ENCODE assay signal across 22 cellular contexts in the genomic region with DNA sequence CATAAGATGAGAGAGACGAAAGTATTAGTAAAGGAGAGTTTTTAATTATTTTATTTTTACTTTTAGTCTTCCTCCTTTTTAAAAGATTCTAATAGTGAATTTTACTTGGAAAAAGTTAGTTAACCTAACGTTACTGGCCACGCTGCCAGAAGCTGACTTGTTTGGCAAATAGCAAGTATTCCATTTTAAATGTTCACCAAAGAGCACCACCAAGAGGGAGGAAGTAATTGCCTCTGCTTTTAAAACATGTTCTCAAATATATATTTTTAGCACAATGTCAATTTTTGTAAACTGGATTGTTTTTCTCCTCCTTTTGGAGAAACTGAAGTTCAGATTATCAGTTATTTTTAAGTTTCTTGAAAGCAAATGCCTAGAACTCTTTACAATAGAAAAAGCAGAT.
"Had no signal": no experiment of that assay in that cellular context is flagged by ENCODE, and none has a peak within 500 bp of the region (broad histone marks: within the 10 kb centered on the region; RNA-seq: fewer than 3 reads in every experiment).

No MANE protein-coding gene starts in this region.

- H3K4me3 Mint-ChIP-seq: activated CD4-positive, alpha-beta memory T cell treated with anti-CD3 and anti-CD28 coated beads for 36 hours; activated CD4-positive, alpha-beta T cell treated with anti-CD3 and anti-CD28 coated beads, Interleukin-2, amount 10 ng/mL, durations not matched to agents 7 days and 5 days; activated naive CD8-positive, alpha-beta T cell; activated T-cell treated with anti-CD3 and anti-CD28 coated beads, Interleukin-2, amount 50 U/mL, for 4 hours; T-cell had no signal

- H3K36me3 Mint-ChIP-seq: activated CD4-positive, alpha-beta memory T cell treated with anti-CD3 and anti-CD28 coated beads for 36 hours; activated naive CD8-positive, alpha-beta T cell; T-cell had no signal

- H3K27me3 ChIP-seq: brain microvascular endothelial cell, cardiac muscle cell had no signal

- FAIRE-seq: TTC549 had no signal

- H3K4me3 ChIP-seq: cardiac muscle cell, SK-N-MC had no signal

- H3K27ac Mint-ChIP-seq: activated CD4-positive, alpha-beta memory T cell treated with anti-CD3 and anti-CD28 coated beads for 36 hours; activated CD4-positive, alpha-beta T cell treated with anti-CD3 and anti-CD28 coated beads, Interleukin-2, amount 10 ng/mL, durations not matched to agents 7 days and 5 days; activated naive CD8-positive, alpha-beta T cell; T-cell had no signal

- ATAC-seq: activated T-cell treated with anti-CD3 and anti-CD28 coated beads, Interleukin-2, amount 50 U/mL, for 4 hours; T-cell had no signal

- H3K9me3 Mint-ChIP-seq: activated CD4-positive, alpha-beta T cell treated with anti-CD3 and anti-CD28 coated beads, Interleukin-2, amount 10 ng/mL, durations not matched to agents 7 days and 5 days had no signal

- H3K4me1 Mint-ChIP-seq: activated CD4-positive, alpha-beta T cell treated with anti-CD3 and anti-CD28 coated beads, Interleukin-2, amount 10 ng/mL, durations not matched to agents 7 days and 5 days; T-cell had no signal

- DNase-seq: activated CD4-positive, alpha-beta memory T cell treated with anti-CD3 and anti-CD28 coated beads for 36 hours; activated CD4-positive, alpha-beta T cell treated with anti-CD3 and anti-CD28 coated beads, Interleukin-2, amount 10 ng/mL, durations not matched to agents 7 days and 5 days; activated CD4-positive, CD25-positive, alpha-beta regulatory T cell; activated CD8-positive, alpha-beta memory T cell treated with anti-CD3 and anti-CD28 coated beads for 24 hours; activated effector memory CD4-positive, alpha-beta T cell treated with anti-CD3 and anti-CD28 coated beads, Interleukin-2, amount 50 U/mL, for 16 hours; activated naive CD4-positive, alpha-beta T cell treated with Interleukin-2 at 50 U/mL for 16 hours; activated T-cell treated with anti-CD3 and anti-CD28 coated beads, Interleukin-2, amount 50 U/mL, for 4 hours; brain microvascular endothelial cell; KG1; NCI-H1048; NCI-H1930; NCI-H2171; NCI-H226; NCI-H526; NCI-H774; T-cell; T-helper 2 cell; T1000 had no signal

- H3K36me3 ChIP-seq: brain microvascular endothelial cell, cardiac muscle cell had no signal

- H3K27ac ChIP-seq: brain microvascular endothelial cell, cardiac muscle cell, SK-N-MC had no signal

- H3K27me3 Mint-ChIP-seq: activated CD4-positive, alpha-beta memory T cell treated with anti-CD3 and anti-CD28 coated beads for 36 hours; activated CD4-positive, alpha-beta T cell treated with anti-CD3 and anti-CD28 coated beads, Interleukin-2, amount 10 ng/mL, durations not matched to agents 7 days and 5 days; activated naive CD8-positive, alpha-beta T cell; T-cell had no signal
